ENCODE assay signal across 8 cellular contexts in the genomic region with DNA sequence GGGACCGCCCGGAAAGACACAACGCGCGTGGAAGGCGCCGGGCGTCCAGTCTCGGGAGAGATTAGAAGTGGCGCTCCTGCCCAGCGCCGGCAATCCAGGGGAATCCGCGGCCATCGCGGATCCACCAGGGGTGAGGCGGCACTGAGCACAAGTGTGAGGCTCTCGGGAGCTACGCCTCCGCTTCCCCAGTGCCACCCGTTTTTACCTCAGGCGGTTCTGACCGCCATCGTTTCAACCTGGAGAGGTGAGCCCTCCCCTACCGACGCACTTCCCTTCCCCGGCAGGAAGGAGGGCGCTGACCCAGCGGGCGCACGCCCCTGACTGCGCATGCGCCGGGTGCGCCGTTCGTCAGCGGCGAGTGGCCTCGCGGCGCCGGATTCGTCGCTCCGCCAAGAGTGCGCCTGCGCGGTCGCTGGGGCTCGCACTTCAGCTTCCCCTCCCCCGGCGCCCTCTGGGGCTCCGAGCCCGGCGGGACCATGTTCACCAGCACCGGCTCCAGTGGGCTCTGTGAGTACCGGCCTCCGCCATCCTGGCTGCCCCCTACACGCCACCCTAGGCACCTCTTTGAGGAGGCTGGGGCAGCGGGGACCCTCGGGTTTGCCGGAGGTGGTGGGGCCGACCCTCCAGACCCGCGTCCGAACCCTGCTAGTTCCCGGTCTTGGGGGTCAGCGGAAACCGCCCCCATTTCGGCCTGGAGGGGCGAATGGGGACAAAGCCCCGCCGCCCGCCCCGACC. TPM values are rescaled to one million over a fixed set of nuclear protein-coding genes. Genes with fewer than 3 reads are reported as not detected.
DNase-seq lines count a peak whose midpoint lies in the region; FAIRE-seq and TF ChIP-seq lines count a peak whose summit lies in the region.

Gene UBAC2 (plus strand): TSS at position 422 of the 735 bp plus-strand sequence. CDS start 55 bp downstream, at position 477.

- TF ChIP-seq RAD21 in neural cell (conservative IDR thresholded peaks at IDR 0.05) = peak; percentile 42

- DNase-seq in ELR (ENCODE audit: low read depth) (peak; percentile 93), H54 (ENCODE audit: insufficient read length, low spot score) (peak; percentile 100), fibroblast of the aortic adventitia (ENCODE audit: low read depth) (peak; percentile 93), stomach (peak; percentile 97)
- peak; percentile 95 for DNase-seq in activated effector memory CD4-positive, alpha-beta T cell treated with Interleukin-2 at 50 U/mL for 16 hours

- no peaks in the 10 kb centered on the region for H3K9me3 ChIP-seq in Loucy (ENCODE audit: insufficient read depth, low read depth, low read length)
- H3K9me3 ChIP-seq in neural cell (ENCODE audit: low read length) = no peaks in the 10 kb centered on the region
- H3K9me3 ChIP-seq in stomach = no peaks in the 10 kb centered on the region

- H2AFZ ChIP-seq in Loucy (ENCODE audit: low read length) (peak within 1 kb of the TSS; percentile 88), neural cell (ENCODE audit: low read depth, low read length) (peak within 1 kb of the TSS; percentile 98)

- H3K9me2 ChIP-seq in Loucy (replicated peaks; ENCODE audit: low read depth, low read length) (no peaks in the 10 kb centered on the region), neural cell (ENCODE audit: insufficient read depth, low read length) (no peaks in the 10 kb centered on the region)

- H3K9ac ChIP-seq in Loucy (ENCODE audit: low read depth, low read length, poor library complexity, severe bottlenecking) = peak within 1 kb of the TSS; percentile 96
- peak within 1 kb of the TSS; percentile 95 for H3K9ac ChIP-seq in neural cell (ENCODE audit: low read length)

- 0 to 2% (median 0%) methylated on average over 13 to 76 of the region's 76 CpGs for WGBS in stomach, 5 donors

- peak within 1 kb of the TSS; percentile 97 for H3K4me2 ChIP-seq in Loucy (ENCODE audit: low read depth, low read length, poor library complexity, severe bottlenecking)
- H3K4me2 ChIP-seq in neural cell (ENCODE audit: low read length) = peak within 1 kb of the TSS; percentile 96

- H4K20me1 ChIP-seq in Loucy (ENCODE audit: insufficient read depth, low read length, poor library complexity, severe bottlenecking) = peaks cover 35% of the 10 kb centered on the region
- no peaks in the 10 kb centered on the region for H4K20me1 ChIP-seq in neural cell (ENCODE audit: insufficient read depth)

- H3K27me3 ChIP-seq in Loucy (ENCODE audit: insufficient read depth, low read length, poor library complexity, severe bottlenecking) = peaks cover 6% of the 10 kb centered on the region
- H3K27me3 ChIP-seq in neural cell (ENCODE audit: insufficient read depth, low read depth, low read length) = no peaks in the 10 kb centered on the region
- H3K27me3 ChIP-seq in stomach = no peaks in the 10 kb centered on the region

- peaks cover 39% of the 10 kb centered on the region for H3K4me1 ChIP-seq in Loucy (ENCODE audit: insufficient read depth, low read length, poor library complexity, severe bottlenecking)
- peaks cover 10 to 70% (median 54%) of the 10 kb centered on the region in 4 donors for H3K4me1 ChIP-seq in stomach

- TF ChIP-seq CTCF in Loucy (conservative IDR thresholded peaks at IDR 0.05; ENCODE audit: low read length) (no peak), fibroblast of the aortic adventitia (IDR thresholded peaks at IDR 0.05; ENCODE audit: insufficient read depth, low read length) (peak; percentile 7), neural cell (IDR thresholded peaks at IDR 0.05; ENCODE audit: poor library complexity, severe bottlenecking) (peak; percentile 43), stomach (IDR thresholded peaks at IDR 0.05) (peak in 1 of 7 experiments; percentile 10)

- TF ChIP-seq EP300 in neural cell (conservative IDR thresholded peaks at IDR 0.05; ENCODE audit: poor library complexity, severe bottlenecking) = peak; percentile 69
- no peak for TF ChIP-seq EP300 in stomach (IDR thresholded peaks at IDR 0.05)

- peak; percentile 100 for FAIRE-seq in H54 (lab: Jason Lieb, UNC)

- H3F3A ChIP-seq in Loucy (ENCODE audit: low read depth) = no peaks in the 10 kb centered on the region
- H3F3A ChIP-seq in neural cell (ENCODE audit: insufficient read depth, low read length, poor library complexity, severe bottlenecking) = no peaks in the 10 kb centered on the region

- peak within 1 kb of the TSS; percentile 83 for H3K27ac ChIP-seq in neural cell (ENCODE audit: low read length)
- H3K27ac ChIP-seq in stomach = peak within 1 kb of the TSS; percentile 94 to 100 (median 98)

- TF ChIP-seq POLR2A in H54 (IDR thresholded peaks at IDR 0.05; ENCODE audit: low read depth, low read length) (peak; percentile 94), Raji (IDR thresholded peaks at IDR 0.05; ENCODE audit: insufficient read depth, low read depth, low read length) (peak; percentile 99), stomach (IDR thresholded peaks at IDR 0.05) (peak in 2 of 4 donors; percentile 74 to 88)

- H3K36me3 ChIP-seq in Loucy (ENCODE audit: insufficient read depth, low read length) = no peaks in the 10 kb centered on the region; the same call in 1 of the 2 replicates
- H3K36me3 ChIP-seq in neural cell (ENCODE audit: insufficient read depth, low read length) = no peaks in the 10 kb centered on the region
- peaks cover 0 to 3% (median under 1%) of the 10 kb centered on the region in 4 donors for H3K36me3 ChIP-seq in stomach

- peaks cover 67% of the 10 kb centered on the region for H3K79me2 ChIP-seq in Loucy (ENCODE audit: insufficient read depth, low read length)
- peaks cover 22% of the 10 kb centered on the region for H3K79me2 ChIP-seq in neural cell (replicated peaks; ENCODE audit: insufficient read depth, low read length)

- intact Hi-C loops in stomach (cut with DNase I; ENCODE audit: low total_unique reads) = no loop called here

- peak within 1 kb of the TSS; percentile 82 for H3K4me3 ChIP-seq in Loucy (ENCODE audit: low read length, poor library complexity, severe bottlenecking)
- peak within 1 kb of the TSS; percentile 90 for H3K4me3 ChIP-seq in fibroblast of the aortic adventitia (ENCODE audit: low read depth, low read length)
- peak within 1 kb of the TSS; percentile 100 for H3K4me3 ChIP-seq in neural cell (ENCODE audit: low read length)
- H3K4me3 ChIP-seq in stomach = peak within 1 kb of the TSS; percentile 90 to 99 (median 92)

TF ChIP-seq in neural cell, 6 proteins besides CTCF, POLR2A, EP300 and RAD21:
- TF ChIP-seq SMC3 (conservative IDR thresholded peaks at IDR 0.05; ENCODE audit: poor library complexity) = no peak
- peak; percentile 94 for TF ChIP-seq POLR2AphosphoS5 (IDR thresholded peaks at IDR 0.05)
- TF ChIP-seq TAF1 (IDR thresholded peaks at IDR 0.05; ENCODE audit: low read depth) = peak; percentile 85
- no peak for TF ChIP-seq EZH2 (IDR thresholded peaks at IDR 0.05; ENCODE audit: borderline replicate concordance, insufficient read depth, low read length, poor library complexity, severe bottlenecking)
- peak; percentile 80 for TF ChIP-seq REST (IDR thresholded peaks at IDR 0.05; ENCODE audit: borderline replicate concordance)
- peak; percentile 82 for TF ChIP-seq MXI1 (conservative IDR thresholded peaks at IDR 0.05; ENCODE audit: poor library complexity, severe bottlenecking)

RNA-seq across cellular contexts. Expression of gene UBAC2, which starts in this region (rescaled TPM):
- 17.8 and 33.8 TPM in 2 replicates for total RNA-seq in fibroblast of the aortic adventitia (ENCODE audit: low replicate concordance)
- 44.3 and 56.9 TPM in 2 replicates for polyA plus RNA-seq in neural cell
- polyA minus RNA-seq in neural cell = 34.6 and 36.7 TPM in 2 replicates
- total RNA-seq in stomach = 10 to 100 TPM; 18.1 to 68.8 (median 35.1) TPM
- polyA plus RNA-seq in stomach = 10 to 100 TPM; 37.3 to 53.7 (median 42.9) TPM

Comparison
In these comparisons a context has a peak if more than half of its experiments do, and no peak if none do; other contexts are left out.
1. Peak in every context shown above with its lines: DNase-seq, H3K4me3 ChIP-seq and H3K27ac ChIP-seq.